13 cellular contexts compared by ENCODE assay signal in genomic region chr1:178086294-178087255, GRCh38. TPM values are rescaled to one million over a fixed set of nuclear protein-coding genes. Genes with fewer than 3 reads are reported as not detected.
DNase-seq lines count a peak whose midpoint lies in the region; ATAC-seq and TF ChIP-seq lines count a peak whose summit lies in the region.
"Had no signal": no experiment of that assay in that cellular context is flagged by ENCODE, and none has a peak within 500 bp of the region (broad histone marks: within the 10 kb centered on the region; RNA-seq: fewer than 3 reads in every experiment).

No MANE protein-coding gene starts in this region.

- no peaks in the 10 kb centered on the region for H3K79me2 ChIP-seq in neural progenitor cell (ENCODE audit: low read depth)

- no peak overlapping the region for H2AFZ ChIP-seq in neural progenitor cell (replicated peaks)

- no peak for TF ChIP-seq POLR2A in GM18505 (IDR thresholded peaks at IDR 0.05; ENCODE audit: borderline replicate concordance, extremely low read depth, insufficient read depth, insufficient read length)

- H3K4me1 ChIP-seq in right atrium auricular region (peaks cover 4 to 14% of the 10 kb centered on the region in 2 donors), neural progenitor cell (no peaks in the 10 kb centered on the region)

- H3K4me1 Mint-ChIP-seq in neural progenitor cell = no peaks in the 10 kb centered on the region
- H3K4me1 Mint-ChIP-seq: naive thymus-derived CD8-positive, alpha-beta T cell had no signal

- DNase-seq in AG08396 (ENCODE audit: low spot score) (peak; percentile 65), KG1 (lab: John Stamatoyannopoulos, UW) (peak; percentile 9), amniotic epithelial cell (ENCODE audit: low read depth) (peak; percentile 21), right atrium auricular region (ENCODE audit: low spot score) (no peak), neural progenitor cell (ENCODE audit: low spot score) (no peak), NCI-H2227 treated with DMSO at 0.1 percent for 48 hours (lab: John Stamatoyannopoulos, UW) (no peak), dermis blood vessel endothelial cell (no peak)
- DNase-seq: activated CD4-positive, alpha-beta T cell treated with anti-CD3 and anti-CD28 coated beads, Interleukin-2, amount 50 U/mL, for 1 hour; activated naive CD4-positive, alpha-beta T cell treated with Interleukin-2 at 50 U/mL for 16 hours; effector CD8-positive, alpha-beta T cell; naive thymus-derived CD8-positive, alpha-beta T cell; SHP77 treated with DMSO at 0.1 percent for 48 hours had no signal

- H3K9me3 ChIP-seq in right atrium auricular region (no peaks in the 10 kb centered on the region), neural progenitor cell (ENCODE audit: low read depth) (no peaks in the 10 kb centered on the region)

- no peak overlapping the region for H3K27ac Mint-ChIP-seq in neural progenitor cell
- H3K27ac Mint-ChIP-seq: naive thymus-derived CD8-positive, alpha-beta T cell had no signal

- H3K36me3 Mint-ChIP-seq in neural progenitor cell = peaks cover 4% of the 10 kb centered on the region

- H3K4me3 ChIP-seq in right atrium auricular region = no peak overlapping the region
- H3K4me3 ChIP-seq in neural progenitor cell = no peak overlapping the region

- no peak for ATAC-seq in GM18505 (IDR thresholded peaks at IDR 0.05; ENCODE audit: unreplicated experiment)
- ATAC-seq: naive thymus-derived CD8-positive, alpha-beta T cell had no signal

- H3K27me3 ChIP-seq in right atrium auricular region (no peaks in the 10 kb centered on the region), neural progenitor cell (no peaks in the 10 kb centered on the region)

- H3K9ac ChIP-seq in neural progenitor cell = no peak overlapping the region

- H3K27ac ChIP-seq in right atrium auricular region (peak overlapping the region; percentile 29 to 72), neural progenitor cell (no peak overlapping the region)

- H3F3A ChIP-seq in neural progenitor cell (ENCODE audit: low read depth) = no peaks in the 10 kb centered on the region

- peaks cover 3% of the 10 kb centered on the region for H3K9me3 Mint-ChIP-seq in neural progenitor cell

- no peak overlapping the region for H3K4me3 Mint-ChIP-seq in neural progenitor cell
- H3K4me3 Mint-ChIP-seq: naive thymus-derived CD8-positive, alpha-beta T cell had no signal

- H3K36me3 ChIP-seq in right atrium auricular region = no peaks in the 10 kb centered on the region
- H3K36me3 ChIP-seq in neural progenitor cell = no peaks in the 10 kb centered on the region

- no peak overlapping the region for H3K4me2 ChIP-seq in neural progenitor cell

- H4K20me1 ChIP-seq in neural progenitor cell (ENCODE audit: low read depth) = no peaks in the 10 kb centered on the region

- H3K27me3 Mint-ChIP-seq in neural progenitor cell (ENCODE audit: insufficient read depth, low read depth) = peaks cover 2% of the 10 kb centered on the region

- TF ChIP-seq CTCF in right atrium auricular region (IDR thresholded peaks at IDR 0.05) (no peak), neural progenitor cell (IDR thresholded peaks at IDR 0.05) (no peak)

RNA-seq across cellular contexts. Expression of gene RASAL2, which starts 7.3 kb away (rescaled TPM):
- 10 to 100 TPM; 34.1 to 44.7 TPM for total RNA-seq in right atrium auricular region
- total RNA-seq in neural progenitor cell (ENCODE audit: low replicate concordance) = 14.0 and 18.3 TPM in 2 replicates
- total RNA-seq in dermis blood vessel endothelial cell = 32.2 and 35.4 TPM in 2 replicates
- total RNA-seq: naive thymus-derived CD8-positive, alpha-beta T cell had no signal

Comparison
In these comparisons a context has a peak if more than half of its experiments do, and no peak if none do; other contexts are left out.
1. DNase-seq: peak in AG08396 (single experiment), KG1 (single experiment) and amniotic epithelial cell (single experiment); none in right atrium auricular region (single experiment), neural progenitor cell (single experiment), NCI-H2227 treated with DMSO at 0.1 percent for 48 hours (single experiment) and dermis blood vessel endothelial cell (single experiment).